ENCODE assay signal across 8 cellular contexts in genomic region chr19:1411255-1412191, GRCh38. TPM values are rescaled to one million over a fixed set of nuclear protein-coding genes. Genes with fewer than 3 reads are reported as not detected.
DNase-seq lines count a peak whose midpoint lies in the region; ATAC-seq and TF ChIP-seq lines count a peak whose summit lies in the region.

No MANE protein-coding gene starts in this region.

- H3K27ac Mint-ChIP-seq in CD8-positive, alpha-beta T cell: peak overlapping the region; percentile 74

- peak in 6 of 7 experiments; percentile 25 to 68 (median 41) for DNase-seq in CD8-positive, alpha-beta T cell
- DNase-seq in SK-N-MC (ENCODE audit: low read depth, low spot score) (no peak), fibroblast of gingiva (ENCODE audit: low read depth) (peak; percentile 66), nucleus accumbens (lab: John Stamatoyannopoulos, UW) (peak in 55 of 56 donors; percentile 7 to 98 (median 90)), DMS153 (lab: John Stamatoyannopoulos, UW) (no peak), NAMALWA (ENCODE audit: low spot score) (no peak)

- H3K4me1 Mint-ChIP-seq in CD8-positive, alpha-beta T cell (ENCODE audit: low read depth): peaks cover 72% of the 10 kb centered on the region

- no peaks in the 10 kb centered on the region for H3K27me3 Mint-ChIP-seq in CD8-positive, alpha-beta T cell (ENCODE audit: low read depth)

- no peaks in the 10 kb centered on the region for H3K9me3 Mint-ChIP-seq in CD8-positive, alpha-beta T cell

- TF ChIP-seq CTCF in CD8-positive, alpha-beta T cell (IDR thresholded peaks at IDR 0.05): no peak

- ATAC-seq in CD8-positive, alpha-beta T cell: no peak
- ATAC-seq in HG02870 (IDR thresholded peaks at IDR 0.05; ENCODE audit: unreplicated experiment): no peak
- ATAC-seq in HG02642 (IDR thresholded peaks at IDR 0.05; ENCODE audit: poor library complexity, unreplicated experiment): no peak

- no peaks in the 10 kb centered on the region for H3K27me3 ChIP-seq in CD8-positive, alpha-beta T cell (ENCODE audit: insufficient read depth, low read length)

- CTCF ChIA-PET in CD8-positive, alpha-beta T cell (lab: Charles Lee): interaction anchor here (0.6 kb wide), 1 partner anchor 41 kb away, joined by 3 read pairs; no protein-coding TSS in a partner anchor

- peaks cover 5% of the 10 kb centered on the region for H3K36me3 ChIP-seq in CD8-positive, alpha-beta T cell (ENCODE audit: insufficient read depth, low read length)
- peaks cover 33% of the 10 kb centered on the region for H3K36me3 ChIP-seq in SK-N-MC (ENCODE audit: insufficient read depth, low read length)

- POLR2A ChIA-PET in CD8-positive, alpha-beta T cell (lab: Charles Lee): interaction anchor here (1.0 kb wide), 1 partner anchor 16 kb away, joined by 3 read pairs; no protein-coding TSS in a partner anchor

- H3K9ac ChIP-seq in SK-N-MC (ENCODE audit: insufficient read length): peak overlapping the region; percentile 12

- peak overlapping the region; percentile 27 for H3K4me3 ChIP-seq in CD8-positive, alpha-beta T cell (ENCODE audit: low read depth, low read length)
- no peak overlapping the region for H3K4me3 ChIP-seq in SK-N-MC

- peak overlapping the region; percentile 94 for H3K4me3 Mint-ChIP-seq in CD8-positive, alpha-beta T cell

- H3K27ac ChIP-seq in CD8-positive, alpha-beta T cell (ENCODE audit: low read depth, low read length): peak overlapping the region; percentile 48
- no peak overlapping the region; the same call in 1 of the 2 replicates for H3K27ac ChIP-seq in SK-N-MC

- peaks cover 45% of the 10 kb centered on the region for H3K36me3 Mint-ChIP-seq in CD8-positive, alpha-beta T cell

- intact Hi-C loops in CD8-positive, alpha-beta T cell (cut with DNase I, micrococcal nuclease): no loop called here

- no peaks in the 10 kb centered on the region for H3K9me3 ChIP-seq in CD8-positive, alpha-beta T cell (ENCODE audit: low read length)
- H3K9me3 ChIP-seq in SK-N-MC (ENCODE audit: low read depth, low read length): no peaks in the 10 kb centered on the region

- peaks cover 70% of the 10 kb centered on the region for H3K4me1 ChIP-seq in CD8-positive, alpha-beta T cell (ENCODE audit: insufficient read depth, low read length)

RNA-seq across cellular contexts. Expression of gene DAZAP1, which starts 4.1 kb away (rescaled TPM):
- total RNA-seq in CD8-positive, alpha-beta T cell: 100 to 1,000 TPM; 140 to 144 TPM

RNA-seq across cellular contexts. Expression of gene GAMT, which starts 10.2 kb away (rescaled TPM):
- 10 to 100 TPM in 1 of 2 experiments, 1 to 10 TPM in 1; 9.5 to 11.4 TPM for total RNA-seq in CD8-positive, alpha-beta T cell

RNA-seq across cellular contexts. Expression of gene RPS15, which starts 26.7 kb away (rescaled TPM):
- total RNA-seq in CD8-positive, alpha-beta T cell: 1,000 to 10,000 TPM; 2,066 to 2,071 TPM

RNA-seq across cellular contexts. Expression of gene NDUFS7, which starts 27.8 kb away (rescaled TPM):
- 10 to 100 TPM; 38.6 to 41.1 TPM for total RNA-seq in CD8-positive, alpha-beta T cell

RNA-seq across cellular contexts. Expression of gene APC2, which starts 38.4 kb away (rescaled TPM):
- under 1 TPM; 0.27 to 0.33 TPM for total RNA-seq in CD8-positive, alpha-beta T cell

Comparison
In these comparisons a context has a peak if more than half of its experiments do, and no peak if none do; other contexts are left out.
1. DNase-seq: peak in CD8-positive, alpha-beta T cell (6 of 7), fibroblast of gingiva (single experiment) and nucleus accumbens (55 of 56); none in SK-N-MC (single experiment), DMS153 (single experiment) and NAMALWA (single experiment).